In the genomic region with DNA sequence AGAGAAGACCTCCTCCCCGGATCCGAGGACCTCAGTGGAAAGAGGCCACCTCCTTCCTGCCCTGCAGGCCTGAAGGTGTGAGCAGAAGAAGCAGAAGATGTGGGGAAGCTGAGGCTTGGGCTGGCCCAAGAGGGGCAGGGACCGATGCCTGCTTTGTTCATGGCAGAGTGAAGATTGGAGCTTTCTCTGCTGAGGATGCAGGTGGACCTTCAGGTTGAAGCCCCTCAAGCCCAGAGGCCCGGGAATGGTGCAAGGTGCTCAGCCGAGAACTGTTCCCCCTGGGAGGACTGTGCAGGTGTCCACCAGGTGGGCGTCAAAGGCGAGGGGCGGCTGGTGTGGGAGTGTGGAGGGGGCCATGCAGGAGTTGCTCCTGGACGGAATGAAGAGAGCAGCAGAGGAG, we compare ENCODE assay signal across 20 cellular contexts.
DNase-seq lines count a peak whose midpoint lies in the region; ATAC-seq and TF ChIP-seq lines count a peak whose summit lies in the region.
"Had no signal": no experiment of that assay in that cellular context is flagged by ENCODE, and none has a peak within 500 bp of the region (broad histone marks: within the 10 kb centered on the region; RNA-seq: fewer than 3 reads in every experiment).

No MANE protein-coding gene starts in this region.

- H4K91ac ChIP-seq in H9 (ENCODE audit: insufficient read length, low read depth, low read length) (no peak overlapping the region), neuronal stem cell (ENCODE audit: low read depth, low read length, poor library complexity) (peak overlapping the region; percentile 38)

- no peak overlapping the region for H3K27ac Mint-ChIP-seq in H9
- no peak overlapping the region for H3K27ac Mint-ChIP-seq in natural killer cell treated with Interleukin-12 subunit alpha and Interleukin-12 subunit beta and Interleukin-15 and Interleukin-18, amount 100 ng/mL, for 72 hours
- H3K27ac Mint-ChIP-seq: B cell; CD4-positive, CD25-positive, alpha-beta regulatory T cell; CD8-positive, alpha-beta T cell had no signal

- H3K79me1 ChIP-seq in H9 (ENCODE audit: insufficient read depth, low read depth, low read length, poor library complexity, severe bottlenecking) (no peaks in the 10 kb centered on the region), neuronal stem cell (ENCODE audit: low read depth, low read length) (no peaks in the 10 kb centered on the region)

- H4K8ac ChIP-seq in H9 (replicated peaks; ENCODE audit: insufficient read length, low read depth, low read length): no peak overlapping the region
- no peak overlapping the region for H4K8ac ChIP-seq in neuronal stem cell (ENCODE audit: low read depth, low read length)

- H3K4me3 Mint-ChIP-seq in H9: no peak overlapping the region; a peak in 1 of 5 replicates
- no peak overlapping the region for H3K4me3 Mint-ChIP-seq in natural killer cell treated with Interleukin-12 subunit alpha and Interleukin-12 subunit beta and Interleukin-15 and Interleukin-18, amount 100 ng/mL, for 72 hours
- H3K4me3 Mint-ChIP-seq: B cell; CD4-positive, CD25-positive, alpha-beta regulatory T cell; CD8-positive, alpha-beta T cell had no signal

- H3K9ac ChIP-seq in H9 (ENCODE audit: extremely low read depth, insufficient read length, low read length): no peak overlapping the region
- no peak overlapping the region for H3K9ac ChIP-seq in neuronal stem cell (ENCODE audit: low read depth, low read length, poor library complexity)
- H3K9ac ChIP-seq: BLaER1, GM23248 had no signal

- H3K4me2 ChIP-seq in H9 (ENCODE audit: insufficient read depth, insufficient read length, low read length) (no peak overlapping the region), neuronal stem cell (ENCODE audit: insufficient read depth, low read length, poor library complexity, severe bottlenecking) (no peak overlapping the region)
- H3K4me2 ChIP-seq: BLaER1 had no signal

- no peak overlapping the region for H3K4me3 ChIP-seq in esophagus muscularis mucosa
- no peak overlapping the region for H3K4me3 ChIP-seq in neuronal stem cell (ENCODE audit: low read length in 2 of 2)
- H3K4me3 ChIP-seq: BLaER1, GM12878, GM23248 had no signal

- H2BK12ac ChIP-seq in H9 (ENCODE audit: insufficient read length, low read depth, low read length) (no peak overlapping the region), neuronal stem cell (ENCODE audit: low read length) (no peak overlapping the region)

- H3K56ac ChIP-seq in H9 (ENCODE audit: insufficient read length, low read depth, low read length): no peak overlapping the region

- no peak overlapping the region for H3K18ac ChIP-seq in H9 (ENCODE audit: insufficient read length, low read depth, low read length)
- no peak overlapping the region for H3K18ac ChIP-seq in neuronal stem cell (ENCODE audit: low read length)

- H3K36me3 ChIP-seq in esophagus muscularis mucosa: no peaks in the 10 kb centered on the region
- H3K36me3 ChIP-seq in neuronal stem cell (replicated peaks in 1 of 2; ENCODE audit: control insufficient read depth in 2 of 2, insufficient read depth in 2 of 2, low read length in 2 of 2): no peaks in the 10 kb centered on the region
- H3K36me3 ChIP-seq: BLaER1 had no signal

- no peak overlapping the region for H3T11ph ChIP-seq in H9 (ENCODE audit: low read length)

- no peaks in the 10 kb centered on the region for H3K79me2 ChIP-seq in H9 (ENCODE audit: insufficient read depth, low read length)

- H2AFZ ChIP-seq in H9 (ENCODE audit: low read length): no peak overlapping the region
- H2AFZ ChIP-seq in neuronal stem cell (ENCODE audit: low read length): no peak overlapping the region
- H2AFZ ChIP-seq: GM23248 had no signal

- DNase-seq in H9 (no peak), esophagus muscularis mucosa (ENCODE audit: extremely low spot score) (peak; percentile 89), neuronal stem cell (ENCODE audit: low spot score) (no peak)
- DNase-seq in natural killer cell treated with Interleukin-12 subunit alpha and Interleukin-12 subunit beta and Interleukin-15 and Interleukin-18, amount 100 ng/mL, for 72 hours (ENCODE audit: low spot score): no peak
- DNase-seq: Caco-2; CD4-positive, CD25-positive, alpha-beta regulatory T cell; DMS153; DMS79; EL; GDM1; GM23248; H7 had no signal

- H2BK15ac ChIP-seq in H9 (ENCODE audit: low read depth, low read length) (no peak overlapping the region), neuronal stem cell (ENCODE audit: low read length) (no peak overlapping the region)

- no peak for TF ChIP-seq POLR2A in esophagus muscularis mucosa (IDR thresholded peaks at IDR 0.05; ENCODE audit: low read depth)

- H3K4me1 Mint-ChIP-seq in H9: peaks cover 17 to 23% of the 10 kb centered on the region in 2 experiments
- no peaks in the 10 kb centered on the region for H3K4me1 Mint-ChIP-seq in natural killer cell treated with Interleukin-12 subunit alpha and Interleukin-12 subunit beta and Interleukin-15 and Interleukin-18, amount 100 ng/mL, for 72 hours (ENCODE audit: low read depth in 2 of 2)
- H3K4me1 Mint-ChIP-seq: B cell; CD4-positive, CD25-positive, alpha-beta regulatory T cell had no signal

- H3K23me2 ChIP-seq in H9 (ENCODE audit: insufficient read length, low read depth, low read length, poor library complexity, severe bottlenecking): no peaks in the 10 kb centered on the region

- no peak overlapping the region for H2BK20ac ChIP-seq in H9 (ENCODE audit: low read depth, low read length, poor library complexity, severe bottlenecking)

- peaks cover 1% of the 10 kb centered on the region for H3K27me3 Mint-ChIP-seq in H9 (ENCODE audit: low read depth)
- no peaks in the 10 kb centered on the region for H3K27me3 Mint-ChIP-seq in natural killer cell treated with Interleukin-12 subunit alpha and Interleukin-12 subunit beta and Interleukin-15 and Interleukin-18, amount 100 ng/mL, for 72 hours
- H3K27me3 Mint-ChIP-seq: B cell; CD4-positive, CD25-positive, alpha-beta regulatory T cell had no signal

- H3K14ac ChIP-seq in H9 (ENCODE audit: insufficient read depth, low read length) (peak overlapping the region; percentile 20; the same call in 1 of the 2 replicates), neuronal stem cell (ENCODE audit: low read length) (no peak overlapping the region)

- H2BK120ac ChIP-seq in H9 (ENCODE audit: low read depth, low read length, poor library complexity, severe bottlenecking) (no peak overlapping the region), neuronal stem cell (ENCODE audit: low read depth, low read length) (no peak overlapping the region)

- H3K27ac ChIP-seq in H9 (ENCODE audit: insufficient read length, low read depth, low read length): no peak overlapping the region
- H3K27ac ChIP-seq in esophagus muscularis mucosa (replicated peaks in 1 of 4): no peak overlapping the region
- H3K27ac ChIP-seq in neuronal stem cell (replicated peaks; ENCODE audit: low read length): no peak overlapping the region
- H3K27ac ChIP-seq: BLaER1, C4-2B, GM23248 had no signal

- H3K36me3 Mint-ChIP-seq in H9 (ENCODE audit: insufficient read depth in 1 of 3, low read depth in 3 of 3): no peaks in the 10 kb centered on the region; a peak in 1 of 7 replicates
- no peaks in the 10 kb centered on the region for H3K36me3 Mint-ChIP-seq in natural killer cell treated with Interleukin-12 subunit alpha and Interleukin-12 subunit beta and Interleukin-15 and Interleukin-18, amount 100 ng/mL, for 72 hours
- H3K36me3 Mint-ChIP-seq: CD4-positive, CD25-positive, alpha-beta regulatory T cell; CD8-positive, alpha-beta T cell had no signal

- H3K23ac ChIP-seq in H9 (ENCODE audit: insufficient read length, low read depth, low read length): no peak overlapping the region
- H3K23ac ChIP-seq in neuronal stem cell (ENCODE audit: low read depth, low read length, poor library complexity): no peak overlapping the region

- no peak for ATAC-seq in natural killer cell treated with Interleukin-12 subunit alpha and Interleukin-12 subunit beta and Interleukin-15 and Interleukin-18, amount 100 ng/mL, for 72 hours
- ATAC-seq in HG03097 (IDR thresholded peaks at IDR 0.05; ENCODE audit: low FRiP score, unreplicated experiment): no peak
- no peak for ATAC-seq in HG03196 (IDR thresholded peaks at IDR 0.05; ENCODE audit: unreplicated experiment)
- ATAC-seq: CD8-positive, alpha-beta T cell; GM12878; HCT116 had no signal

- no CpG with 5 or more reads among the region's 9 CpGs for WGBS in H9 (ENCODE audit: extremely low coverage, insufficient read length, low lambda C conversion rate)
- WGBS in esophagus muscularis mucosa: 90% methylated on average over 7 of the region's 9 CpGs
- WGBS in neuronal stem cell (ENCODE audit: extremely low coverage in 2 of 2, insufficient read length in 2 of 2, insufficient replicate concordance in 1 of 2), 2 donors: no CpG with 5 or more reads among the region's 9 CpGs

- H4K20me1 ChIP-seq in H9 (ENCODE audit: control insufficient read depth, insufficient read depth, insufficient read length): no peaks in the 10 kb centered on the region
- H4K20me1 ChIP-seq: BLaER1 had no signal

- TF ChIP-seq CTCF in H9 (conservative IDR thresholded peaks at IDR 0.05): no peak
- no peak for TF ChIP-seq CTCF in esophagus muscularis mucosa (IDR thresholded peaks at IDR 0.05)

- H3K4me1 ChIP-seq in H9 (ENCODE audit: insufficient read depth, low read length): no peaks in the 10 kb centered on the region
- H3K4me1 ChIP-seq in esophagus muscularis mucosa: no peaks in the 10 kb centered on the region
- H3K4me1 ChIP-seq in neuronal stem cell (ENCODE audit: control insufficient read depth in 2 of 2, insufficient read depth in 1 of 2, low read depth in 1 of 2, low read length in 2 of 2): peaks cover 0 to 9% of the 10 kb centered on the region in 2 donors
- H3K4me1 ChIP-seq: BLaER1, Caco-2 had no signal

- H2BK5ac ChIP-seq in H9 (ENCODE audit: insufficient read length, low read length) (no peak overlapping the region), neuronal stem cell (ENCODE audit: low read length) (no peak overlapping the region)

- H2AK5ac ChIP-seq in H9 (ENCODE audit: insufficient read length, low read length): no peak overlapping the region
- no peak overlapping the region for H2AK5ac ChIP-seq in neuronal stem cell (ENCODE audit: low read depth, low read length)

- no peaks in the 10 kb centered on the region for H3K9me3 ChIP-seq in H9 (ENCODE audit: control insufficient read depth, low read depth, low read length)
- H3K9me3 ChIP-seq in esophagus muscularis mucosa: no peaks in the 10 kb centered on the region
- H3K9me3 ChIP-seq in neuronal stem cell (replicated peaks in 1 of 2; ENCODE audit: control insufficient read depth in 2 of 2, insufficient read depth in 1 of 2, low read depth in 1 of 2, low read length in 2 of 2): peaks cover 0 to 2% of the 10 kb centered on the region in 2 donors
- H3K9me3 ChIP-seq: BLaER1, Caco-2 had no signal

- no peaks in the 10 kb centered on the region for H3K9me3 Mint-ChIP-seq in H9
- peaks cover 4% of the 10 kb centered on the region for H3K9me3 Mint-ChIP-seq in natural killer cell treated with Interleukin-12 subunit alpha and Interleukin-12 subunit beta and Interleukin-15 and Interleukin-18, amount 100 ng/mL, for 72 hours

- intact Hi-C loops in esophagus muscularis mucosa (cut with DNase I): no loop called here

- H4K5ac ChIP-seq in H9 (ENCODE audit: insufficient read length, low read depth, low read length): no peak overlapping the region

- H3K4ac ChIP-seq in H9 (ENCODE audit: low read depth, low read length) (no peak overlapping the region), neuronal stem cell (ENCODE audit: low read length) (no peak overlapping the region)

- no peaks in the 10 kb centered on the region for H3K27me3 ChIP-seq in H9 (ENCODE audit: insufficient read depth, low read length)
- H3K27me3 ChIP-seq in esophagus muscularis mucosa: no peaks in the 10 kb centered on the region
- peaks cover 0 to 2% (median 0%) of the 10 kb centered on the region in 3 experiments for H3K27me3 ChIP-seq in neuronal stem cell (ENCODE audit: control insufficient read depth in 3 of 3, insufficient read depth in 3 of 3, low read depth in 1 of 3, low read length in 3 of 3)
- H3K27me3 ChIP-seq: BLaER1 had no signal

- no peak for TF ChIP-seq EP300 in esophagus muscularis mucosa (IDR thresholded peaks at IDR 0.05)
